Comparison of ENCODE assay signal across 22 cellular contexts in the genomic region with DNA sequence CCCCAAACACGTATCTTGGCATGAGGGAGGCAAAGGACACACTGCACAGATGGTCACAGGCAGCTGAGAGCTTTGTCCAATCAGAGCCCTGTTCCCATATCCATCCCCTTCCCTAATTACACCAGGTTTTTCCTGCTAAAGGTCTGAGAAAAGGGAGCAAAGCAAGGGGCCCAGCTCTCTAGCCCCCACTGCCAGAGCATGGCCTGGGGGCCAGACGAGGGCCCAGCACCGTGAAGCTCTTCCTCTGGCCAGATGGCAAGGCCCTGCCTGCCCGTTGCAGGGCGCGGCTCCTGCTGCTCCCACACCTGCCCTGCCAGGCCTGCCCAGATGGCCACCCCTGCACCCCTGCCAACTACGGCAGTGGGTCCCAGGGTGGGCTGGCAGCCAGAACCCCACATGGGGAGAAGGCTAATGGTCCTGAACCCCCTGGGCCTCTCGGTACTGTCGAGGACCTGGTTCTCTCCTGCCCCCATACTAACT. TPM values are rescaled to one million over a fixed set of nuclear protein-coding genes. Genes with fewer than 3 reads are reported as not detected.
DNase-seq lines count a peak whose midpoint lies in the region; FAIRE-seq and TF ChIP-seq lines count a peak whose summit lies in the region.
"Had no signal": no experiment of that assay in that cellular context is flagged by ENCODE, and none has a peak within 500 bp of the region (broad histone marks: within the 10 kb centered on the region; RNA-seq: fewer than 3 reads in every experiment).

No MANE protein-coding gene starts in this region.

- H3K4me1 ChIP-seq in H1 (replicated peaks in 1 of 4; ENCODE audit: control insufficient read depth in 3 of 4, insufficient read depth in 4 of 4, low read length in 3 of 4) (peaks cover 5 to 33% (median 22%) of the 10 kb centered on the region in 4 experiments), sigmoid colon (peaks cover 0 to 45% (median 35%) of the 10 kb centered on the region in 4 donors)

- peaks cover 33% of the 10 kb centered on the region for H3K4me1 Mint-ChIP-seq in CD14-positive monocyte

- peak overlapping the region; percentile 20 for H3K4ac ChIP-seq in H1 (replicated peaks; ENCODE audit: insufficient read length, low read depth, low read length)

- H4K8ac ChIP-seq in H1 (ENCODE audit: extremely low read depth, insufficient read depth, low read length), result peak overlapping the region; percentile 61; the same call in 1 of the 2 replicates

- no peak overlapping the region for H3K4me3 Mint-ChIP-seq in CD14-positive monocyte

- no peak for FAIRE-seq in H1 (lab: Jason Lieb, UNC)
- FAIRE-seq: small intestine had no signal

- no peak overlapping the region for H3K9ac ChIP-seq in H1 (replicated peaks in 1 of 4; ENCODE audit: extremely low read depth in 1 of 4, low read depth in 3 of 4, low read length in 3 of 4)

- H3K9me3 ChIP-seq in H1 (ENCODE audit: insufficient read depth in 2 of 2, low read depth in 1 of 2, low read length in 1 of 2) (no peaks in the 10 kb centered on the region), sigmoid colon (no peaks in the 10 kb centered on the region)
- H3K9me3 ChIP-seq: gastrocnemius medialis, upper lobe of left lung had no signal

- no peak overlapping the region for H3K56ac ChIP-seq in H1 (replicated peaks; ENCODE audit: insufficient read length, low read depth, low read length)

- DNase-seq in G401 (ENCODE audit: low spot score) (peak; percentile 97), NCI-H446 (lab: John Stamatoyannopoulos, UW) (peak; percentile 35 to 76), H1 (ENCODE audit: low read depth in 1 of 2, low spot score in 2 of 2) (no peak), sigmoid colon (no peak), OCI-M2 (lab: John Stamatoyannopoulos, UW; ENCODE audit: unreplicated experiment) (no peak), CD14-positive monocyte (ENCODE audit: low spot score) (no peak), nucleus accumbens (lab: John Stamatoyannopoulos, UW) (no peak)
- no peak for DNase-seq in activated CD4-positive, alpha-beta T cell treated with anti-CD3 and anti-CD28 coated beads for 48 hours
- DNase-seq: activated CD8-positive, alpha-beta memory T cell treated with anti-CD3 and anti-CD28 coated beads, Interleukin-2, amount 50 U/mL, for 48 hours; brain microvascular endothelial cell; gastrocnemius medialis; HCEC 1CT; KBM-7; NCI-H2107; SHP77; small intestine; T-helper 2 cell had no signal

- TF ChIP-seq CTCF in H1 (IDR thresholded peaks at IDR 0.05; ENCODE audit: control extremely low read depth in 1 of 3, insufficient read depth in 1 of 3, low read depth in 1 of 3, low read length in 3 of 3), result no peak
- no peak for TF ChIP-seq CTCF in sigmoid colon (IDR thresholded peaks at IDR 0.05)
- no peak for TF ChIP-seq CTCF in CD14-positive monocyte (IDR thresholded peaks at IDR 0.05)

- in situ Hi-C loops in G401 (cut with HindIII; ENCODE audit: low sequenced_read_pairs), result no loop called here

- H3K27ac Mint-ChIP-seq in CD14-positive monocyte, result no peak overlapping the region

- intact Hi-C loops in sigmoid colon (cut with DNase I), result loop anchor here (10.0 kb wide), 1 partner anchor 470 kb away; a partner anchor contains a TSS
- intact Hi-C loops in CD14-positive monocyte (cut with micrococcal nuclease), result no loop called here

- peaks cover 8 to 58% of the 10 kb centered on the region in 2 experiments; a peak in 3 of 4 replicates for H3K79me2 ChIP-seq in H1 (ENCODE audit: control insufficient read depth in 1 of 2, insufficient read depth in 2 of 2, low read length in 2 of 2)

- H3K23ac ChIP-seq in H1 (ENCODE audit: insufficient read length), result no peak overlapping the region

- TF ChIP-seq EP300 in H1 (IDR thresholded peaks at IDR 0.05; ENCODE audit: borderline replicate concordance in 1 of 2, low read depth in 2 of 2, low read length in 2 of 2) (no peak), sigmoid colon (IDR thresholded peaks at IDR 0.05) (no peak)

- POLR2A ChIA-PET in H1 (lab: Charles Lee; ENCODE audit: partially characterized antibody), result interaction anchor here (0.6 to 6.4 kb wide), 7 partner anchors 8 to 254 kb away, joined by 3 to 55 read pairs (median 4); no protein-coding TSS in a partner anchor

- H4K5ac ChIP-seq in H1 (ENCODE audit: insufficient read length, low read depth, low read length), result no peak overlapping the region

- no peak overlapping the region for H3K4me3 ChIP-seq in H1 (ENCODE audit: extremely low read depth in 1 of 4, insufficient read depth in 2 of 4, low read depth in 3 of 4, low read length in 4 of 4)
- no peak overlapping the region for H3K4me3 ChIP-seq in sigmoid colon
- H3K4me3 ChIP-seq: gastrocnemius medialis, upper lobe of left lung had no signal

- 0 out of 2 replicates have a peak overlapping the region, but pooled peaks have one; percentile 43 for H2BK12ac ChIP-seq in H1 (ENCODE audit: low read depth, low read length)

- H2BK5ac ChIP-seq in H1 (ENCODE audit: low read depth, low read length), result no peak overlapping the region

- peaks cover 14% of the 10 kb centered on the region; the same call in 1 of the 2 replicates for H3K23me2 ChIP-seq in H1 (ENCODE audit: low read depth, low read length)

- H4K20me1 ChIP-seq in H1 (replicated peaks in 1 of 2; ENCODE audit: control insufficient read depth in 1 of 2, insufficient read depth in 2 of 2, low read length in 2 of 2), result peaks cover 6 to 36% of the 10 kb centered on the region in 2 experiments

- H3K27me3 Mint-ChIP-seq in CD14-positive monocyte (ENCODE audit: low read depth in 3 of 3), result peaks cover 28 to 33% (median 29%) of the 10 kb centered on the region in 3 donors

- H3K27me3 ChIP-seq in H1 (replicated peaks in 1 of 4; ENCODE audit: control insufficient read depth in 3 of 4, extremely low read depth in 1 of 4, insufficient read depth in 3 of 4, low read length in 3 of 4) (peaks cover 0 to 14% (median 13%) of the 10 kb centered on the region in 4 experiments; a peak in 6 of 7 replicates), sigmoid colon (no peaks in the 10 kb centered on the region)
- H3K27me3 ChIP-seq: brain microvascular endothelial cell, gastrocnemius medialis had no signal

- peaks cover 0 to 15% of the 10 kb centered on the region in 2 donors for H3K36me3 Mint-ChIP-seq in CD14-positive monocyte
- H3K36me3 Mint-ChIP-seq: activated naive CD4-positive, alpha-beta T cell treated with anti-CD3 and anti-CD28 coated beads, Interleukin-2, amount 50 U/mL, for 72 hours had no signal

- H3K4me2 ChIP-seq in H1 (ENCODE audit: insufficient read depth in 1 of 2, low read depth in 2 of 2, low read length in 2 of 2), result no peak overlapping the region; a peak in 1 of 4 replicates

- H4K91ac ChIP-seq in H1 (replicated peaks; ENCODE audit: insufficient read length, low read length), result peak overlapping the region; percentile 82

- no peak overlapping the region; the same call in 1 of the 2 replicates for H2BK15ac ChIP-seq in H1 (ENCODE audit: low read length)

- no peak overlapping the region for H3K18ac ChIP-seq in H1 (ENCODE audit: extremely low read depth, low read length)

- WGBS in H1 (ENCODE audit: extremely low coverage in 1 of 2, insufficient coverage in 1 of 2, insufficient read length in 1 of 2, insufficient replicate concordance in 2 of 2, low coverage in 1 of 2, low lambda C conversion rate in 2 of 2, missing lambda C conversion rate in 1 of 2), 2 experiments, result 91% methylated on average over 9 of the region's 9 CpGs; no CpG with 5 or more reads in 1 of the 2 experiments
- WGBS in sigmoid colon, 2 donors, result 33 to 61% methylated on average over 9 of the region's 9 CpGs

- TF ChIP-seq POLR2A in H1 (IDR thresholded peaks at IDR 0.05; ENCODE audit: control extremely low read depth in 1 of 2, low read depth in 2 of 2, low read length in 2 of 2) (no peak), sigmoid colon (IDR thresholded peaks at IDR 0.05) (no peak)

- no peak overlapping the region for H3K27ac ChIP-seq in H1 (ENCODE audit: low read depth, low read length)
- peak overlapping the region in 3 of 4 donors; percentile 10 to 93 (median 89) for H3K27ac ChIP-seq in sigmoid colon
- H3K27ac ChIP-seq: brain microvascular endothelial cell, gastrocnemius medialis, upper lobe of left lung had no signal

- no peak overlapping the region for H3K14ac ChIP-seq in H1 (ENCODE audit: insufficient read length)

- H2BK120ac ChIP-seq in H1 (replicated peaks; ENCODE audit: low read depth, low read length), result no peak overlapping the region

- CTCF ChIA-PET in H1 (lab: Charles Lee; ENCODE audit: partially characterized antibody), result interaction anchor here (39.2 to 41.8 kb wide), 2 partner anchors 9 to 10 kb away, joined by 1117 read pairs; a partner anchor contains a TSS

- H2AFZ ChIP-seq in H1 (ENCODE audit: low read length), result no peak overlapping the region

- H3K36me3 ChIP-seq in H1 (ENCODE audit: control insufficient read depth in 2 of 4, insufficient read depth in 4 of 4, low read length in 3 of 4) (no peaks in the 10 kb centered on the region), sigmoid colon (no peaks in the 10 kb centered on the region)
- H3K36me3 ChIP-seq: brain microvascular endothelial cell, gastrocnemius medialis, upper lobe of left lung had no signal

- no peak overlapping the region for H2AK5ac ChIP-seq in H1 (ENCODE audit: low read depth, low read length)

- H3K9me3 Mint-ChIP-seq in CD14-positive monocyte, result peaks cover 0 to 11% (median 2%) of the 10 kb centered on the region in 7 donors
- H3K9me3 Mint-ChIP-seq: activated naive CD4-positive, alpha-beta T cell treated with anti-CD3 and anti-CD28 coated beads, Interleukin-2, amount 50 U/mL, for 72 hours had no signal

- TF ChIP-seq RAD21 in H1 (IDR thresholded peaks at IDR 0.05 in 1 of 2, conservative IDR thresholded peaks at IDR 0.05 in 1 of 2; ENCODE audit: low read depth in 2 of 2, low read length in 2 of 2), result no peak

- no peak overlapping the region for H2BK20ac ChIP-seq in H1 (ENCODE audit: low read length)

- peaks cover 12% of the 10 kb centered on the region for H3K79me1 ChIP-seq in H1 (ENCODE audit: low read depth, low read length)

RNA-seq across cellular contexts. Expression of a gene that starts 3.2 kb away (rescaled TPM):
- total RNA-seq in G401 (2014; rRNA removed; shearing (Covaris generic)), result 7.8 and 10.7 TPM in 2 replicates
- 23.9 and 26.7 TPM in 2 replicates for total RNA-seq in H1 (2021; fragmentation: NEBNext Ultra II Directional; extraction: Animal tissue kit (Norgen Biotek cat#: 25700))
- polyA plus RNA-seq in H1 (2011; rRNA removed), result 13.1 and 16.0 TPM in 2 replicates
- 17.4 TPM for polyA plus RNA-seq in H1 (2011; cell fraction: cytosol; rRNA removed)
- 22.5 TPM for polyA plus RNA-seq in H1 (2011; cell fraction: nucleus; rRNA removed)
- polyA plus RNA-seq in H1 (2012, experiment 1 of 2), result 22.3 to 30.4 TPM (median 28.4 TPM) in 4 replicates
- polyA plus RNA-seq in H1 (2012, experiment 2 of 2), result 34.9 TPM
- polyA plus RNA-seq in H1 (2013, experiment 1 of 2), result 18.8 TPM
- polyA plus RNA-seq in H1 (2013, experiment 2 of 2), result 20.8 TPM
- 15.2 and 23.3 TPM in 2 replicates for polyA minus RNA-seq in H1 (2011; rRNA and poly(A)+ RNA removed)
- polyA minus RNA-seq in H1 (2011; cell fraction: cytosol; rRNA and poly(A)+ RNA removed), result 15.0 TPM
- 23.6 TPM for polyA minus RNA-seq in H1 (2011; cell fraction: nucleus; rRNA and poly(A)+ RNA removed)
- 10 to 100 TPM; 10.6 to 28.5 (median 17.9) TPM for total RNA-seq in sigmoid colon
- 10 to 100 TPM in 2 of 3 donors, 1 to 10 TPM in 1; 3.5 to 13.5 (median 12.6) TPM for polyA plus RNA-seq in sigmoid colon
- polyA plus RNA-seq in CD14-positive monocyte, result under 1 TPM; 0.58 to 0.70 TPM

RNA-seq across cellular contexts. Expression of a gene that starts 54.8 kb away (rescaled TPM):
- total RNA-seq in G401 (2014; rRNA removed; shearing (Covaris generic)), result not detected in 2 replicates
- 0.84 and 0.96 TPM in 2 replicates for total RNA-seq in H1 (2021; fragmentation: NEBNext Ultra II Directional; extraction: Animal tissue kit (Norgen Biotek cat#: 25700))
- polyA plus RNA-seq in H1 (2011; rRNA removed) (1.4 and 2.0 TPM in 2 replicates), sigmoid colon (1 to 10 TPM in 1 of 3 donors, not detected in 2; 1.3 TPM), CD14-positive monocyte (under 1 TPM in 1 of 2 donors, not detected in 1; 0.22 TPM)
- 0.90 TPM for polyA plus RNA-seq in H1 (2011; cell fraction: cytosol; rRNA removed)
- polyA plus RNA-seq in H1 (2011; cell fraction: nucleus; rRNA removed), result 6.1 TPM
- 0.99 to 2.2 TPM (median 1.7 TPM) in 4 replicates for polyA plus RNA-seq in H1 (2012, experiment 1 of 2)
- 0.47 TPM for polyA plus RNA-seq in H1 (2012, experiment 2 of 2)
- polyA plus RNA-seq in H1 (2013, experiment 1 of 2), result 0.57 TPM
- polyA plus RNA-seq in H1 (2013, experiment 2 of 2), result 0.50 TPM
- 0.88 and 2.2 TPM in 2 replicates for polyA minus RNA-seq in H1 (2011; rRNA and poly(A)+ RNA removed)
- 1.2 TPM for polyA minus RNA-seq in H1 (2011; cell fraction: cytosol; rRNA and poly(A)+ RNA removed)
- 2.3 TPM for polyA minus RNA-seq in H1 (2011; cell fraction: nucleus; rRNA and poly(A)+ RNA removed)
- total RNA-seq in sigmoid colon, result 1 to 10 TPM in 1 of 4 donors, under 1 TPM in 2, not detected in 1; under 0.01 to 1.7 (median 0.27) TPM
- total RNA-seq: dermis microvascular lymphatic vessel endothelial cell had no signal

RNA-seq across cellular contexts. Expression of a gene that starts 54.9 kb away (rescaled TPM):
- not detected in 2 replicates for total RNA-seq in G401 (2014; rRNA removed; shearing (Covaris generic))
- total RNA-seq in H1 (2021; fragmentation: NEBNext Ultra II Directional; extraction: Animal tissue kit (Norgen Biotek cat#: 25700)), result not detected in 2 replicates
- polyA plus RNA-seq in H1 (2011; rRNA removed) (0.18 and 0.24 TPM in 2 replicates), sigmoid colon (1 to 10 TPM in 1 of 3 donors, not detected in 2; 1.7 TPM), CD14-positive monocyte (not detected)
- 0.09 TPM for polyA plus RNA-seq in H1 (2011; cell fraction: cytosol; rRNA removed)
- polyA plus RNA-seq in H1 (2011; cell fraction: nucleus; rRNA removed), result 0.81 TPM
- 0.16 to 0.34 TPM in 2 of 4 replicates, not detected in the others for polyA plus RNA-seq in H1 (2012, experiment 1 of 2)
- polyA plus RNA-seq in H1 (2012, experiment 2 of 2), result not detected
- not detected for polyA plus RNA-seq in H1 (2013, experiment 1 of 2)
- polyA plus RNA-seq in H1 (2013, experiment 2 of 2), result 0.17 TPM
- 0.57 and 0.66 TPM in 2 replicates for polyA minus RNA-seq in H1 (2011; rRNA and poly(A)+ RNA removed)
- not detected for polyA minus RNA-seq in H1 (2011; cell fraction: cytosol; rRNA and poly(A)+ RNA removed)
- polyA minus RNA-seq in H1 (2011; cell fraction: nucleus; rRNA and poly(A)+ RNA removed), result 0.30 TPM
- 1 to 10 TPM in 2 of 4 donors, under 1 TPM in 2; 0.36 to 3.1 (median 1.3) TPM for total RNA-seq in sigmoid colon
- total RNA-seq: dermis microvascular lymphatic vessel endothelial cell, gastrocnemius medialis, left lobe of liver had no signal
- polyA plus RNA-seq: BJ had no signal

Comparison
In these comparisons a context has a peak if more than half of its experiments do, and no peak if none do; other contexts are left out.
1. DNase-seq: peak in G401 (single experiment) and NCI-H446 (2 of 2); none in H1 (0 of 2), sigmoid colon (single experiment), OCI-M2 (single experiment), CD14-positive monocyte (single experiment), activated CD4-positive, alpha-beta T cell treated with anti-CD3 and anti-CD28 coated beads for 48 hours (single experiment) and nucleus accumbens (0 of 56).